Comparison of ENCODE assay signal across 8 cellular contexts in the genomic region with DNA sequence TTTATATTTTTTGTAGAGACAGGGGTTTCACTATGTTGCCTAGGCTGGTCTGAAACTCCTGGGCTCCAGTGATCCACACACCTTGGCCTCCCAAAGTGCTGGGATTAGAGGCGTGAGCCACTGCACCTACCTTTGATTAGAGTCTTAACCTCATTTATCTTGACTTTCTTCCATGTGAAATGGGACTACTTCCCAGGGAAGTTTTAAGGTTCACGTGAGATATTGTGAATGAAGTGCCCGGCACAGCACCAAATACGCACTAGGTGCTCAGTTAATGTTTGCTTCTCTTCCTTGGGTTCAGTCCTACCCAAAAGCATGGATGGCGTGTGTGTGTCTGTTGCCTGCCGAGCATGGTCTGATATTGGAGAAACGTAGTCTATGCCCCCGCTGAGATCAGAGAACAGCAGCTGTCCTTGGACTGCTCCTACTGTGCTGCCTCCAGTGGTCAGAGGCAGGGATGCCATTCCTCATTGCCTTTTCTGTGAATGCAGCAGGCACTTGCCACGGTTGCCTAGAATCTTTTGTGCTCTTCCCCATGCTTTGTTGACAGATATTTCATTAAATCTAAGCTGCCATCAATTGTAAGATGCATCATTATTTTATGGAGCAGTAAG. TPM values are rescaled to one million over a fixed set of nuclear protein-coding genes. Genes with fewer than 3 reads are reported as not detected.
DNase-seq lines count a peak whose midpoint lies in the region; TF ChIP-seq lines count a peak whose summit lies in the region.

No MANE protein-coding gene starts in this region.

- H3K36me3 ChIP-seq in KMS-11 (ENCODE audit: insufficient read depth), result no peaks in the 10 kb centered on the region

- H3K4me1 ChIP-seq in KMS-11 (ENCODE audit: low read depth, poor library complexity, severe bottlenecking), result no peaks in the 10 kb centered on the region

- peak; percentile 43 for TF ChIP-seq CTCF in KMS-11 (conservative IDR thresholded peaks at IDR 0.05; ENCODE audit: low read depth, low read length)

- no peak overlapping the region for H3K4me3 ChIP-seq in KMS-11 (IDR thresholded peaks at IDR 0.05; ENCODE audit: insufficient read depth, low read depth, low read length)

- H2AFZ ChIP-seq in KMS-11 (ENCODE audit: low read depth), result no peak overlapping the region

- no peak overlapping the region for H3K27ac ChIP-seq in KMS-11

- DNase-seq in activated CD4-positive, alpha-beta T cell treated with anti-CD3 and anti-CD28 coated beads for 48 hours, result peak; percentile 28
- no peak for DNase-seq in activated CD4-positive, alpha-beta T cell treated with anti-CD3 and anti-CD28 coated beads, Interleukin-2, amount 50 U/mL, for 4 hours
- DNase-seq in SKM-1 (lab: John Stamatoyannopoulos, UW; ENCODE audit: unreplicated experiment), result peak; percentile 14
- DNase-seq in cardiac septum (ENCODE audit: low spot score), result peak; percentile 72
- DNase-seq in stromal cell of bone marrow (ENCODE audit: low read depth), result peak; percentile 6
- no peak for DNase-seq in stimulated activated CD4-positive, alpha-beta T cell treated with anti-CD3 and anti-CD28 coated beads, Interleukin-4, amount 100 ng/mL, for 4 hours
- DNase-seq in NCI-H187 (lab: John Stamatoyannopoulos, UW), result no peak

- no peak overlapping the region for H3K9ac ChIP-seq in KMS-11

- no peaks in the 10 kb centered on the region for H4K20me1 ChIP-seq in KMS-11 (ENCODE audit: insufficient read depth)

- H3K27me3 ChIP-seq in KMS-11 (ENCODE audit: insufficient read depth, low read depth), result no peaks in the 10 kb centered on the region

- no peaks in the 10 kb centered on the region for H3K79me2 ChIP-seq in KMS-11 (ENCODE audit: insufficient read depth, low read depth)

- intact Hi-C loops in cardiac septum (cut with DNase I), result loop anchor here (10.0 kb wide), 1 partner anchor 203 kb away; no protein-coding TSS in a partner anchor

- H3K4me2 ChIP-seq in KMS-11, result no peak overlapping the region

RNA-seq across cellular contexts. Expression of gene TFCP2L1, which starts 12.3 kb away (rescaled TPM):
- total RNA-seq in cardiac septum, result 0.03 TPM

Comparison
In these comparisons a context has a peak if more than half of its experiments do, and no peak if none do; other contexts are left out.
1. DNase-seq: peak in activated CD4-positive, alpha-beta T cell treated with anti-CD3 and anti-CD28 coated beads for 48 hours (single experiment), SKM-1 (single experiment), cardiac septum (single experiment) and stromal cell of bone marrow (single experiment); none in activated CD4-positive, alpha-beta T cell treated with anti-CD3 and anti-CD28 coated beads, Interleukin-2, amount 50 U/mL, for 4 hours (0 of 2), stimulated activated CD4-positive, alpha-beta T cell treated with anti-CD3 and anti-CD28 coated beads, Interleukin-4, amount 100 ng/mL, for 4 hours (0 of 2) and NCI-H187 (0 of 2).